Comparison of ENCODE assay signal across 13 cellular contexts in genomic region chr17:3976675-3977171, GRCh38. TPM values are rescaled to one million over a fixed set of nuclear protein-coding genes. Genes with fewer than 3 reads are reported as not detected.
DNase-seq lines count a peak whose midpoint lies in the region; ATAC-seq and TF ChIP-seq lines count a peak whose summit lies in the region.
"Had no signal": no experiment of that assay in that cellular context is flagged by ENCODE, and none has a peak within 500 bp of the region (broad histone marks: within the 10 kb centered on the region; RNA-seq: fewer than 3 reads in every experiment).

No MANE protein-coding gene starts in this region.

- no peak for TF ChIP-seq RAD21 in SK-N-SH (IDR thresholded peaks at IDR 0.05; ENCODE audit: low read length)

- no peak overlapping the region for H2BK12ac ChIP-seq in mesenchymal stem cell (ENCODE audit: low read length in 2 of 2)

- H3K36me3 ChIP-seq in SK-N-SH (replicated peaks in 1 of 2; ENCODE audit: control insufficient read depth in 1 of 2, insufficient read depth in 2 of 2, low read length in 1 of 2): no peaks in the 10 kb centered on the region
- no peaks in the 10 kb centered on the region for H3K36me3 ChIP-seq in gastroesophageal sphincter
- H3K36me3 ChIP-seq in mesenchymal stem cell (ENCODE audit: control insufficient read depth in 1 of 2, insufficient read depth in 2 of 2, low read depth in 1 of 2, low read length in 2 of 2): peaks cover 0 to 2% of the 10 kb centered on the region in 2 experiments

- H2BK5ac ChIP-seq in mesenchymal stem cell (ENCODE audit: low read depth, low read length, poor library complexity, severe bottlenecking): no peak overlapping the region

- H4K8ac ChIP-seq in mesenchymal stem cell (ENCODE audit: low read length): no peak overlapping the region

- no peak for TF ChIP-seq CTCF in SK-N-SH (IDR thresholded peaks at IDR 0.05)
- TF ChIP-seq CTCF in gastroesophageal sphincter (IDR thresholded peaks at IDR 0.05): no peak

- no peak overlapping the region for H2BK120ac ChIP-seq in mesenchymal stem cell (ENCODE audit: low read depth, low read length)

- no peak overlapping the region for H2BK15ac ChIP-seq in mesenchymal stem cell (ENCODE audit: low read depth, poor library complexity, severe bottlenecking)

- H3K27ac ChIP-seq in SK-N-SH (ENCODE audit: low read depth in 2 of 2, low read length in 1 of 2): no peak overlapping the region
- H3K27ac ChIP-seq in gastroesophageal sphincter: peak overlapping the region in 3 of 4 donors; percentile 48 to 65 (median 63)
- H3K27ac ChIP-seq in mesenchymal stem cell (ENCODE audit: low read length, poor library complexity, severe bottlenecking): no peak overlapping the region
- H3K27ac ChIP-seq: A549 had no signal

- no peaks in the 10 kb centered on the region for H3K9me2 ChIP-seq in SK-N-SH

- no peaks in the 10 kb centered on the region for H3F3A ChIP-seq in SK-N-SH (replicated peaks; ENCODE audit: insufficient read depth)

- no peak overlapping the region for H3K4me3 ChIP-seq in SK-N-SH (ENCODE audit: low read depth in 2 of 2, low read length in 1 of 2)
- no peak overlapping the region for H3K4me3 ChIP-seq in gastroesophageal sphincter
- no peak overlapping the region for H3K4me3 ChIP-seq in mesenchymal stem cell (ENCODE audit: insufficient read depth in 1 of 2, low read depth in 1 of 2, low read length in 2 of 2)
- H3K4me3 ChIP-seq: A549 had no signal

- H3K27me3 ChIP-seq in SK-N-SH (ENCODE audit: insufficient read depth): no peaks in the 10 kb centered on the region
- H3K27me3 ChIP-seq in gastroesophageal sphincter: peaks cover 9% of the 10 kb centered on the region
- H3K27me3 ChIP-seq in mesenchymal stem cell (ENCODE audit: control insufficient read depth in 1 of 2, insufficient read depth in 1 of 2, low read length in 2 of 2): peaks cover 0 to 35% of the 10 kb centered on the region in 2 experiments

- H3K23ac ChIP-seq in mesenchymal stem cell (ENCODE audit: low read length in 2 of 2): no peak overlapping the region

- no peak overlapping the region for H3K18ac ChIP-seq in mesenchymal stem cell (ENCODE audit: low read depth in 1 of 2, low read length in 2 of 2)

- H4K20me1 ChIP-seq in SK-N-SH (ENCODE audit: insufficient read depth): no peaks in the 10 kb centered on the region

- H3K4me2 ChIP-seq in SK-N-SH (no peak overlapping the region), mesenchymal stem cell (ENCODE audit: low read length, poor library complexity, severe bottlenecking) (no peak overlapping the region)
- H3K4me2 ChIP-seq: A549 had no signal

- H2AFZ ChIP-seq in SK-N-SH (ENCODE audit: low read depth): no peak overlapping the region
- H2AFZ ChIP-seq in mesenchymal stem cell (ENCODE audit: low read depth, low read length): no peak overlapping the region

- H3K4ac ChIP-seq in mesenchymal stem cell (ENCODE audit: low read depth in 1 of 2, low read length in 2 of 2): no peak overlapping the region

- WGBS in SK-N-SH (ENCODE audit: low lambda C conversion rate): 73% methylated on average over 2 of the region's 17 CpGs
- 36% methylated on average over 3 of the region's 17 CpGs; no CpG with 5 or more reads in 1 of the 2 donors for WGBS in gastroesophageal sphincter (ENCODE audit: low coverage in 1 of 2), 2 donors
- WGBS in mesenchymal stem cell: 92% methylated on average over 17 of the region's 17 CpGs

- TF ChIP-seq EP300 in SK-N-SH (IDR thresholded peaks at IDR 0.05; ENCODE audit: borderline replicate concordance in 1 of 2, low read depth in 1 of 2, low read length in 1 of 2): no peak
- TF ChIP-seq EP300 in gastroesophageal sphincter (IDR thresholded peaks at IDR 0.05): no peak

- DNase-seq in SK-N-SH (peak; percentile 26), mucosa of gallbladder (ENCODE audit: low spot score) (peak; percentile 94), ureter (ENCODE audit: low spot score) (peak; percentile 61), activated gamma-delta T cell treated with Interleukin-2 at 50 U/mL for 16 hours (no peak), mesenchymal stem cell (no peak)
- DNase-seq: activated B cell treated with CpG ODN at 0.5 μM for 24 hours; activated effector memory CD4-positive, alpha-beta T cell treated with Interleukin-2 at 50 U/mL for 16 hours; IMR-90; stimulated activated CD8-positive, alpha-beta memory T cell treated with anti-CD3 and anti-CD28 coated beads, Interleukin-4, amount 100 ng/mL, for 48 hours had no signal

- H3K9ac ChIP-seq in SK-N-SH (no peak overlapping the region), mesenchymal stem cell (ENCODE audit: low read length) (no peak overlapping the region)

- CTCF ChIA-PET in SK-N-SH (lab: Yijun Ruan, JAX): interaction anchor here (1.5 kb wide), 1 partner anchor 113 kb away, joined by 4 read pairs; no protein-coding TSS in a partner anchor

- peaks cover 0 to 2% of the 10 kb centered on the region in 2 experiments; a peak in 1 of 4 replicates for H3K4me1 ChIP-seq in SK-N-SH (ENCODE audit: control insufficient read depth in 1 of 2, insufficient read depth in 2 of 2, low read depth in 1 of 2, low read length in 1 of 2)
- H3K4me1 ChIP-seq in gastroesophageal sphincter: peaks cover 0 to 26% (median 9%) of the 10 kb centered on the region in 3 donors
- peaks cover 5% of the 10 kb centered on the region for H3K4me1 ChIP-seq in mesenchymal stem cell (ENCODE audit: control insufficient read depth, insufficient read depth, low read depth, low read length)
- H3K4me1 ChIP-seq: A549 had no signal

- ATAC-seq in SK-N-SH treated with all-trans-retinoic acid at 6 μM for 48 hours (no peak), gastroesophageal sphincter (peak; percentile 77), HG02885 (IDR thresholded peaks at IDR 0.05; ENCODE audit: poor library complexity, unreplicated experiment) (no peak)

- no peak overlapping the region for H4K91ac ChIP-seq in mesenchymal stem cell (ENCODE audit: low read length)

- no peak for TF ChIP-seq POLR2A in gastroesophageal sphincter (IDR thresholded peaks at IDR 0.05)

- H3K14ac ChIP-seq in mesenchymal stem cell (ENCODE audit: low read length in 2 of 2): no peak overlapping the region

- H3K79me1 ChIP-seq in mesenchymal stem cell (replicated peaks; ENCODE audit: low read length, poor library complexity, severe bottlenecking): no peaks in the 10 kb centered on the region

- POLR2A ChIA-PET in SK-N-SH (lab: Yijun Ruan, JAX): no interaction called here

- H2AK5ac ChIP-seq in mesenchymal stem cell (ENCODE audit: low read length, severe bottlenecking): no peak overlapping the region

- H3K79me2 ChIP-seq in SK-N-SH (ENCODE audit: insufficient read depth): no peaks in the 10 kb centered on the region

- H3K9me3 ChIP-seq in SK-N-SH (no peaks in the 10 kb centered on the region), gastroesophageal sphincter (peaks cover 0 to 23% (median 0%) of the 10 kb centered on the region in 3 donors), mesenchymal stem cell (ENCODE audit: control insufficient read depth, low read length) (peaks cover 17% of the 10 kb centered on the region)

TF ChIP-seq in SK-N-SH, 30 proteins besides CTCF, POLR2A, EP300 and RAD21 (continues in another document):
- TF ChIP-seq TAF1 (IDR thresholded peaks at IDR 0.05; ENCODE audit: borderline replicate concordance, low read depth, low read length): no peak
- TF ChIP-seq RCOR1 (IDR thresholded peaks at IDR 0.05; ENCODE audit: low read length): no peak
- no peak for TF ChIP-seq NRF1 (IDR thresholded peaks at IDR 0.05; ENCODE audit: low read depth, low read length)
- TF ChIP-seq YY1 (IDR thresholded peaks at IDR 0.05; ENCODE audit: low read depth): no peak
- no peak for TF ChIP-seq RFX5 (IDR thresholded peaks at IDR 0.05; ENCODE audit: low read length)
- no peak for TF ChIP-seq JUND (IDR thresholded peaks at IDR 0.05)
- TF ChIP-seq CHD2 (IDR thresholded peaks at IDR 0.05; ENCODE audit: low read length, partially characterized antibody): no peak
- TF ChIP-seq TCF12 (IDR thresholded peaks at IDR 0.05): no peak
- no peak for TF ChIP-seq ELF1 (IDR thresholded peaks at IDR 0.05)
- no peak for TF ChIP-seq GATA2 (CRISPR knock-in tag; IDR thresholded peaks at IDR 0.05)
- no peak for TF ChIP-seq FOXJ3 (CRISPR knock-in tag; IDR thresholded peaks at IDR 0.05)

TF ChIP-seq in SK-N-SH treated with all-trans-retinoic acid at 6 μM for 48 hours, 23 proteins besides CTCF, POLR2A, EP300 and RAD21 (continues in another document):
- TF ChIP-seq ESRRG (CRISPR knock-in tag; IDR thresholded peaks at IDR 0.05): no peak
- no peak for TF ChIP-seq ZFP30 (CRISPR knock-in tag; IDR thresholded peaks at IDR 0.05)
- no peak for TF ChIP-seq PPARA (CRISPR knock-in tag; IDR thresholded peaks at IDR 0.05; ENCODE audit: borderline replicate concordance)
- no peak for TF ChIP-seq RARB (CRISPR knock-in tag; IDR thresholded peaks at IDR 0.05)
- no peak for TF ChIP-seq GLIS3 (CRISPR knock-in tag; IDR thresholded peaks at IDR 0.05)
- TF ChIP-seq CSDC2 (CRISPR knock-in tag; IDR thresholded peaks at IDR 0.05): no peak
- TF ChIP-seq PATZ1 (CRISPR knock-in tag; IDR thresholded peaks at IDR 0.05; ENCODE audit: borderline replicate concordance): no peak

RNA-seq across cellular contexts. Expression of gene ATP2A3, which starts 12.5 kb away (rescaled TPM):
- polyA plus RNA-seq in SK-N-SH (2012; rRNA removed): 1.9 and 2.1 TPM in 2 replicates
- polyA plus RNA-seq in SK-N-SH (2012; cell fraction: cytosol; rRNA removed): 0.67 and 0.92 TPM in 2 replicates
- 4.9 and 5.6 TPM in 2 replicates for polyA plus RNA-seq in SK-N-SH (2012; cell fraction: nucleus; rRNA removed)
- total RNA-seq in gastroesophageal sphincter: 10 to 100 TPM in 3 of 4 donors, 1 to 10 TPM in 1; 5.9 to 35.9 (median 18.1) TPM
- total RNA-seq in mucosa of gallbladder: 96.5 TPM
- 36.3 TPM for total RNA-seq in ureter
- polyA plus RNA-seq in mesenchymal stem cell (2013, experiment 1 of 2): 1.7 TPM
- polyA plus RNA-seq in mesenchymal stem cell (2013, experiment 2 of 2): 1.5 TPM

Comparison
In these comparisons a context has a peak if more than half of its experiments do, and no peak if none do; other contexts are left out.
1. DNase-seq: peak in SK-N-SH (single experiment), mucosa of gallbladder (single experiment) and ureter (single experiment); none in activated gamma-delta T cell treated with Interleukin-2 at 50 U/mL for 16 hours (single experiment) and mesenchymal stem cell (single experiment).
2. H3K27ac ChIP-seq: peak in gastroesophageal sphincter (3 of 4); none in SK-N-SH (0 of 2) and mesenchymal stem cell (single experiment).